In genomic region chr17:75046583-75047289, GRCh38 we compare ENCODE assay signal across 1 cellular context.
A peak's percentile ranks its signal among the peaks of the same experiment; 100 is the strongest.
TF ChIP-seq lines count a peak whose summit lies in the region.

Gene ATP5PD, minus strand, starts transcription at chr17:75046969. Its CDS starts 4,319 bp downstream, at chr17:75042650.
Gene KCTD2, plus strand, starts transcription at chr17:75047225. Its CDS starts 26 bp downstream, at chr17:75047251.

TF ChIP-seq in GM23338, 12 proteins besides CTCF, POLR2A, EP300 and RAD21 (continued from another document):
- TF ChIP-seq ZNF462 (CRISPR knock-in tag; IDR thresholded peaks at IDR 0.05) (no peak), EZH2 (IDR thresholded peaks at IDR 0.05; ENCODE audit: low read depth, unreplicated experiment) (no peak), ETS1 (IDR thresholded peaks at IDR 0.05) (peak; percentile 55), EZH2phosphoT487 (IDR thresholded peaks at IDR 0.05; ENCODE audit: unreplicated experiment) (no peak), CREB1 (CRISPR knock-in tag; IDR thresholded peaks at IDR 0.05; ENCODE audit: low read depth) (peak; percentile 78), POLR2AphosphoS5 (IDR thresholded peaks at IDR 0.05; ENCODE audit: low read depth) (peak; percentile 90), REST (IDR thresholded peaks at IDR 0.05; ENCODE audit: unreplicated experiment) (no peak), STAT1 (IDR thresholded peaks at IDR 0.05; ENCODE audit: unreplicated experiment) (no peak), NANOG (IDR thresholded peaks at IDR 0.05; ENCODE audit: borderline replicate concordance) (no peak), ZNF114 (CRISPR knock-in tag; IDR thresholded peaks at IDR 0.05) (no peak)
TF ChIP-seq in GM23338: peak in this region for 3.
